In genomic region chr2:55962910-55963309, GRCh38 we compare ENCODE assay signal across 38 cellular contexts. TPM values are rescaled to one million over a fixed set of nuclear protein-coding genes. Genes with fewer than 3 reads are reported as not detected.
"Had no signal": no experiment of that assay in that cellular context is flagged by ENCODE, and none has a peak within 500 bp of the region (broad histone marks: within the 10 kb centered on the region; RNA-seq: fewer than 3 reads in every experiment).

No MANE protein-coding gene starts in this region.

- FAIRE-seq: bronchial epithelial cell, TTC549 had no signal

- H3K4me1 Mint-ChIP-seq: activated B cell treated with CpG ODN at 0.5 μM for 24 hours; activated CD4-positive, alpha-beta T cell treated with anti-CD3 and anti-CD28 coated beads, Interleukin-2, amount 10 ng/mL, durations not matched to agents 24 days and 14 days; activated naive CD8-positive, alpha-beta T cell treated with anti-CD3 and anti-CD28 coated beads for 36 hours; activated T-helper 17 cell treated with anti-CD3 and anti-CD28 coated beads, Interleukin-2, amount 50 U/mL, for 72 hours; brain; central memory CD8-positive, alpha-beta T cell had no signal

- H3K27ac Mint-ChIP-seq: activated B cell treated with CpG ODN at 0.5 μM for 24 hours; activated CD4-positive, alpha-beta memory T cell treated with anti-CD3 and anti-CD28 coated beads for 36 hours; activated CD4-positive, alpha-beta T cell treated with anti-CD3 and anti-CD28 coated beads, Interleukin-2, amount 10 ng/mL, durations not matched to agents 24 days and 14 days; activated CD8-positive, alpha-beta T cell treated with anti-CD3 and anti-CD28 coated beads for 36 hours; activated naive CD4-positive, alpha-beta T cell treated with anti-CD3 and anti-CD28 coated beads for 36 hours; activated naive CD4-positive, alpha-beta T cell treated with anti-CD3 and anti-CD28 coated beads, Interleukin-2, amount 50 U/mL, for 72 hours; activated naive CD8-positive, alpha-beta T cell treated with anti-CD3 and anti-CD28 coated beads for 36 hours; activated T-cell treated with anti-CD3 and anti-CD28 coated beads, Interleukin-2, amount 50 U/mL, for 72 hours; activated T-helper 1 cell treated with anti-CD3 and anti-CD28 coated beads, Interleukin-12 subunit alpha, Interleukin-12 subunit beta, Interleukin-2, Interleukin-4 antibody, amounts not matched to agents 30 ng/mL and 10 ng/mL and 1 ng/mL, durations not matched to agents 14 hours and 24 hours and 36 hours; activated T-helper 17 cell treated with anti-CD3 and anti-CD28 coated beads, Interleukin-2, amount 50 U/mL, for 72 hours; brain; T-helper 1 cell treated with Interleukin-12 subunit alpha and Interleukin-12 subunit beta and Interleukin-4 antibody, amounts not matched to agents 30 μg/mL and 1 μg/mL, for 36 hours; T-helper 2 cell treated with Interferon-gamma antibody and Interleukin-4, amounts not matched to agents 5 μg/mL and 100 μg/mL, for 36 hours had no signal

- H3K9me3 ChIP-seq: adrenal gland had no signal

- ATAC-seq: activated CD8-positive, alpha-beta T cell treated with anti-CD3 and anti-CD28 coated beads for 36 hours; activated naive CD4-positive, alpha-beta T cell treated with anti-CD3 and anti-CD28 coated beads, Interleukin-2, amount 50 U/mL, for 72 hours; activated T-cell treated with anti-CD3 and anti-CD28 coated beads, Interleukin-2, amount 50 U/mL, for 4 hours; activated T-cell treated with anti-CD3 and anti-CD28 coated beads, Interleukin-2, amount 50 U/mL, for 72 hours; activated T-helper 17 cell treated with anti-CD3 and anti-CD28 coated beads, Interleukin-2, amount 50 U/mL, for 72 hours had no signal

- H3K4me3 Mint-ChIP-seq: activated B cell treated with CpG ODN at 0.5 μM for 24 hours; activated CD4-positive, alpha-beta memory T cell treated with anti-CD3 and anti-CD28 coated beads for 36 hours; activated CD4-positive, alpha-beta T cell treated with anti-CD3 and anti-CD28 coated beads, Interleukin-2, amount 10 ng/mL, durations not matched to agents 24 days and 14 days; activated CD8-positive, alpha-beta T cell treated with anti-CD3 and anti-CD28 coated beads for 36 hours; activated naive CD4-positive, alpha-beta T cell treated with anti-CD3 and anti-CD28 coated beads for 36 hours; activated naive CD8-positive, alpha-beta T cell treated with anti-CD3 and anti-CD28 coated beads for 36 hours; activated T-cell treated with anti-CD3 and anti-CD28 coated beads, Interleukin-2, amount 50 U/mL, for 4 hours; activated T-cell treated with anti-CD3 and anti-CD28 coated beads, Interleukin-2, amount 50 U/mL, for 72 hours; activated T-helper 1 cell treated with anti-CD3 and anti-CD28 coated beads, Interleukin-12 subunit alpha, Interleukin-12 subunit beta, Interleukin-2, Interleukin-4 antibody, amounts not matched to agents 30 ng/mL and 10 ng/mL and 1 ng/mL, durations not matched to agents 14 hours and 24 hours and 36 hours; activated T-helper 17 cell treated with anti-CD3 and anti-CD28 coated beads, Interleukin-2, amount 50 U/mL, for 72 hours; brain; central memory CD8-positive, alpha-beta T cell; T-helper 1 cell treated with Interleukin-12 subunit alpha and Interleukin-12 subunit beta and Interleukin-4 antibody, amounts not matched to agents 30 μg/mL and 1 μg/mL, for 36 hours; T-helper 2 cell treated with Interferon-gamma antibody and Interleukin-4, amounts not matched to agents 5 μg/mL and 100 μg/mL, for 36 hours had no signal

- H3K4me3 ChIP-seq: adrenal gland, cardiac muscle cell had no signal

- H3K36me3 Mint-ChIP-seq: activated CD4-positive, alpha-beta memory T cell treated with anti-CD3 and anti-CD28 coated beads for 36 hours; activated naive CD4-positive, alpha-beta T cell treated with anti-CD3 and anti-CD28 coated beads, Interleukin-2, amount 50 U/mL, for 72 hours; activated naive CD8-positive, alpha-beta T cell treated with anti-CD3 and anti-CD28 coated beads for 36 hours; brain had no signal

- H3K27me3 ChIP-seq: adrenal gland, cardiac muscle cell had no signal

- H3K36me3 ChIP-seq: adrenal gland, cardiac muscle cell had no signal

- H3K27me3 Mint-ChIP-seq: activated CD4-positive, alpha-beta T cell treated with anti-CD3 and anti-CD28 coated beads, Interleukin-2, amount 10 ng/mL, durations not matched to agents 24 days and 14 days; central memory CD8-positive, alpha-beta T cell had no signal

- H3K9me3 Mint-ChIP-seq: activated B cell treated with CpG ODN at 0.5 μM for 24 hours; activated CD4-positive, alpha-beta memory T cell treated with anti-CD3 and anti-CD28 coated beads for 36 hours; activated CD4-positive, alpha-beta T cell treated with anti-CD3 and anti-CD28 coated beads, Interleukin-2, amount 10 ng/mL, durations not matched to agents 24 days and 14 days; activated CD8-positive, alpha-beta T cell treated with anti-CD3 and anti-CD28 coated beads for 36 hours; activated naive CD4-positive, alpha-beta T cell treated with anti-CD3 and anti-CD28 coated beads for 36 hours; activated naive CD4-positive, alpha-beta T cell treated with anti-CD3 and anti-CD28 coated beads, Interleukin-2, amount 50 U/mL, for 72 hours; activated T-cell treated with anti-CD3 and anti-CD28 coated beads, Interleukin-2, amount 50 U/mL, for 4 hours; activated T-cell treated with anti-CD3 and anti-CD28 coated beads, Interleukin-2, amount 50 U/mL, for 72 hours; activated T-helper 1 cell treated with anti-CD3 and anti-CD28 coated beads, Interleukin-12 subunit alpha, Interleukin-12 subunit beta, Interleukin-2, Interleukin-4 antibody, amounts not matched to agents 30 ng/mL and 10 ng/mL and 1 ng/mL, durations not matched to agents 14 hours and 24 hours and 36 hours; activated T-helper 17 cell treated with anti-CD3 and anti-CD28 coated beads, Interleukin-2, amount 50 U/mL, for 72 hours; central memory CD8-positive, alpha-beta T cell; T-helper 1 cell treated with Interleukin-12 subunit alpha and Interleukin-12 subunit beta and Interleukin-4 antibody, amounts not matched to agents 30 μg/mL and 1 μg/mL, for 36 hours; T-helper 2 cell treated with Interferon-gamma antibody and Interleukin-4, amounts not matched to agents 5 μg/mL and 100 μg/mL, for 36 hours had no signal

- DNase-seq: activated B cell treated with CpG ODN at 0.5 μM for 24 hours; activated CD4-positive, alpha-beta memory T cell treated with anti-CD3 and anti-CD28 coated beads for 36 hours; activated CD4-positive, alpha-beta T cell treated with anti-CD3 and anti-CD28 coated beads for 4 hours; activated CD4-positive, alpha-beta T cell treated with anti-CD3 and anti-CD28 coated beads, Interleukin-2, amount 10 ng/mL, durations not matched to agents 24 days and 14 days; activated CD4-positive, alpha-beta T cell treated with anti-CD3 and anti-CD28 coated beads, Interleukin-2, amount 50 U/mL, for 1 hour; activated CD4-positive, alpha-beta T cell treated with anti-CD3 and anti-CD28 coated beads, Interleukin-2, amount 50 U/mL, for 4 hours; activated CD4-positive, CD25-positive, alpha-beta regulatory T cell treated with anti-CD3 and anti-CD28 coated beads, Interleukin-2, amount 50 U/mL, for 72 hours; activated CD8-positive, alpha-beta memory T cell treated with anti-CD3 and anti-CD28 coated beads, Interleukin-2, amount 50 U/mL, for 4 hours; activated CD8-positive, alpha-beta T cell treated with anti-CD3 and anti-CD28 coated beads for 36 hours; activated effector memory CD4-positive, alpha-beta T cell treated with anti-CD3 and anti-CD28 coated beads, Interleukin-2, amount 50 U/mL, for 16 hours; activated gamma-delta T cell treated with Interleukin-2 at 50 U/mL for 16 hours; activated naive CD4-positive, alpha-beta T cell; activated naive CD4-positive, alpha-beta T cell treated with anti-CD3 and anti-CD28 coated beads for 36 hours; activated naive CD4-positive, alpha-beta T cell treated with anti-CD3 and anti-CD28 coated beads, Interleukin-2, amount 50 U/mL, for 16 hours; activated naive CD8-positive, alpha-beta T cell treated with anti-CD3 and anti-CD28 coated beads for 36 hours; activated T-cell treated with anti-CD3 and anti-CD28 coated beads for 4 hours; activated T-cell treated with anti-CD3 and anti-CD28 coated beads, Interleukin-2, amount 50 U/mL, for 1 hour; activated T-cell treated with anti-CD3 and anti-CD28 coated beads, Interleukin-2, amount 50 U/mL, for 4 hours; activated T-cell treated with anti-CD3 and anti-CD28 coated beads, Interleukin-2, amount 50 U/mL, for 72 hours; adrenal gland; amniotic stem cell; aorta; caudate nucleus; T-helper 1 cell; T-helper 2 cell; T-helper 9 cell had no signal

- H3K27ac ChIP-seq: adrenal gland, cardiac muscle cell, VCaP had no signal

RNA-seq across cellular contexts. Expression of gene EFEMP1, which starts 39.3 kb away (rescaled TPM):
- total RNA-seq: activated B cell treated with CpG ODN at 0.5 μM for 24 hours; activated CD4-positive, alpha-beta memory T cell treated with anti-CD3 and anti-CD28 coated beads for 36 hours; activated CD4-positive, alpha-beta T cell treated with anti-CD3 and anti-CD28 coated beads, Interleukin-2, amount 10 ng/mL, durations not matched to agents 24 days and 14 days; activated CD8-positive, alpha-beta memory T cell treated with anti-CD3 and anti-CD28 coated beads for 36 hours; activated CD8-positive, alpha-beta T cell treated with anti-CD3 and anti-CD28 coated beads for 36 hours; activated naive CD4-positive, alpha-beta T cell treated with anti-CD3 and anti-CD28 coated beads for 36 hours; activated naive CD4-positive, alpha-beta T cell treated with anti-CD3 and anti-CD28 coated beads, Interleukin-2, amount 50 U/mL, for 72 hours; activated naive CD8-positive, alpha-beta T cell treated with anti-CD3 and anti-CD28 coated beads for 36 hours; activated T-cell treated with anti-CD3 and anti-CD28 coated beads, Interleukin-2, amount 50 U/mL, for 72 hours; activated T-helper 1 cell treated with anti-CD3 and anti-CD28 coated beads, Interleukin-12 subunit alpha, Interleukin-12 subunit beta, Interleukin-2, Interleukin-4 antibody, amounts not matched to agents 30 ng/mL and 10 ng/mL and 1 ng/mL, durations not matched to agents 14 hours and 24 hours and 36 hours; activated T-helper 17 cell treated with anti-CD3 and anti-CD28 coated beads, Interleukin-2, amount 50 U/mL, for 72 hours had no signal
